In genomic region chr7:16498122-16498521, GRCh38 we compare ENCODE assay signal across 1 cellular context.
TF ChIP-seq lines count a peak whose summit lies in the region.

No MANE protein-coding gene starts in this region.

TF ChIP-seq in K562, 482 proteins besides CTCF, POLR2A, EP300 and RAD21 (continued from another document):
- TF ChIP-seq ZHX1 (conservative IDR thresholded peaks at IDR 0.05; ENCODE audit: low read length), result no peak
- TF ChIP-seq ZNF239 (CRISPR knock-in tag; IDR thresholded peaks at IDR 0.05), result no peak
